In genomic region chr3:188185717-188186236, GRCh38 we compare ENCODE assay signal across 9 cellular contexts. TPM values are rescaled to one million over a fixed set of nuclear protein-coding genes. Genes with fewer than 3 reads are reported as not detected.
DNase-seq lines count a peak whose midpoint lies in the region; ATAC-seq and TF ChIP-seq lines count a peak whose summit lies in the region.
"Had no signal": no experiment of that assay in that cellular context is flagged by ENCODE, and none has a peak within 500 bp of the region (broad histone marks: within the 10 kb centered on the region; RNA-seq: fewer than 3 reads in every experiment).

No MANE protein-coding gene starts in this region.

- intact Hi-C loops in stomach (cut with DNase I; ENCODE audit: low total_unique reads): no loop called here

- H3K4me3 ChIP-seq in stomach: no peak overlapping the region

- peak; percentile 60 to 84 for DNase-seq in NCI-H2081 (lab: John Stamatoyannopoulos, UW)
- DNase-seq in NCI-H2081 treated with DMSO at 0.1 percent for 48 hours (lab: John Stamatoyannopoulos, UW): no peak
- peak; percentile 28 for DNase-seq in UCSD-AML1 (lab: John Stamatoyannopoulos, UW; ENCODE audit: unreplicated experiment)
- peak; percentile 47 for DNase-seq in iPS-NIHi11 (ENCODE audit: low spot score)
- DNase-seq in stomach: peak; percentile 58
- DNase-seq in NK-92 treated with Interleukin-12 subunit alpha and Interleukin-12 subunit beta, amount 100 ng/mL, for 24 hours (lab: John Stamatoyannopoulos, UW): no peak
- DNase-seq: activated CD4-positive, alpha-beta T cell treated with anti-CD3 and anti-CD28 coated beads, Interleukin-2, amount 10 ng/mL, durations not matched to agents 24 days and 14 days had no signal

- peaks cover 44 to 98% (median 63%) of the 10 kb centered on the region in 4 donors for H3K4me1 ChIP-seq in stomach

- ATAC-seq in HG02885 (IDR thresholded peaks at IDR 0.05; ENCODE audit: poor library complexity, unreplicated experiment): no peak
- ATAC-seq in GM19455 (IDR thresholded peaks at IDR 0.05; ENCODE audit: unreplicated experiment): no peak

- H3K27me3 ChIP-seq in stomach: no peaks in the 10 kb centered on the region

- no peaks in the 10 kb centered on the region for H3K9me3 ChIP-seq in stomach

- no peak for TF ChIP-seq EP300 in stomach (IDR thresholded peaks at IDR 0.05)

- H3K36me3 ChIP-seq in stomach: no peaks in the 10 kb centered on the region

- peak overlapping the region; percentile 75 to 85 (median 83) for H3K27ac ChIP-seq in stomach

- TF ChIP-seq POLR2A in stomach (IDR thresholded peaks at IDR 0.05): no peak

- TF ChIP-seq CTCF in stomach (IDR thresholded peaks at IDR 0.05): no peak

- WGBS in stomach, 5 donors: 36 to 46% (median 42%) methylated on average over 7 of the region's 7 CpGs

RNA-seq across cellular contexts. Expression of gene LPP, which starts 31.8 kb away (rescaled TPM):
- 100 to 1,000 TPM; 185 to 885 (median 487) TPM for total RNA-seq in stomach
- polyA plus RNA-seq in stomach: 10 to 100 TPM in 1 of 3 donors, 1 to 10 TPM in 2; 8.0 to 14.6 (median 8.9) TPM

Comparison
In these comparisons a context has a peak if more than half of its experiments do, and no peak if none do; other contexts are left out.
1. DNase-seq: peak in NCI-H2081 (2 of 2), UCSD-AML1 (single experiment), iPS-NIHi11 (single experiment) and stomach (single experiment); none in NCI-H2081 treated with DMSO at 0.1 percent for 48 hours (single experiment) and NK-92 treated with Interleukin-12 subunit alpha and Interleukin-12 subunit beta, amount 100 ng/mL, for 24 hours (single experiment).